In genomic region chr16:86768999-86769398, GRCh38 we compare ENCODE assay signal across 12 cellular contexts.
DNase-seq lines count a peak whose midpoint lies in the region; ATAC-seq, FAIRE-seq and TF ChIP-seq lines count a peak whose summit lies in the region.
"Had no signal": no experiment of that assay in that cellular context is flagged by ENCODE, and none has a peak within 500 bp of the region (broad histone marks: within the 10 kb centered on the region; RNA-seq: fewer than 3 reads in every experiment).

No MANE protein-coding gene starts in this region.

- H3K36me3 ChIP-seq in A673 (ENCODE audit: insufficient read depth, low read length, poor library complexity, severe bottlenecking) (no peaks in the 10 kb centered on the region), GM12878 (ENCODE audit: control insufficient read depth in 2 of 2, insufficient read depth in 2 of 2, low read length in 1 of 2) (no peaks in the 10 kb centered on the region)
- H3K36me3 ChIP-seq: ovary, WERI-Rb-1 had no signal

- TF ChIP-seq RAD21 in GM12878 (IDR thresholded peaks at IDR 0.05; ENCODE audit: insufficient read depth, low read depth, low read length), result no peak

- ATAC-seq in HG03175 (IDR thresholded peaks at IDR 0.05; ENCODE audit: unreplicated experiment) (peak; percentile 64), GM12878 (peak; percentile 91), GM18517 (IDR thresholded peaks at IDR 0.05; ENCODE audit: unreplicated experiment) (no peak), HG02938 (IDR thresholded peaks at IDR 0.05; ENCODE audit: unreplicated experiment) (no peak)

- DNase-seq in A673 (ENCODE audit: low spot score) (peak; percentile 49), GM12878 (ENCODE audit: low read depth, low spot score) (peak; percentile 8), kidney tubule cell (ENCODE audit: low spot score) (peak; percentile 93), NCI-H2029 (lab: John Stamatoyannopoulos, UW) (no peak)
- DNase-seq in stimulated activated CD4-positive, alpha-beta T cell treated with anti-CD3 and anti-CD28 coated beads, Interleukin-15, amount 100 ng/mL, for 24 hours, result no peak
- DNase-seq: activated naive CD4-positive, alpha-beta T cell treated with anti-CD3 and anti-CD28 coated beads, Interleukin-2, amount 50 U/mL, for 16 hours; ovary; trophoblast cell; WERI-Rb-1 had no signal

- intact Hi-C loops in A673 (cut with micrococcal nuclease; ENCODE audit: unreplicated experiment), result no loop called here
- intact Hi-C loops in GM12878 (cut with micrococcal nuclease; ENCODE audit: unreplicated experiment), result loop anchor here (10.0 kb wide), 1 partner anchor 204 kb away; the partner anchor contains the start of gene FOXC2

- in situ Hi-C loops in GM12878 (cut with MboI), result no loop called here

- H3K9me3 ChIP-seq in A673 (ENCODE audit: low read depth, low read length, poor library complexity, severe bottlenecking) (no peaks in the 10 kb centered on the region), GM12878 (replicated peaks; ENCODE audit: control insufficient read depth, insufficient read depth, low read length) (no peaks in the 10 kb centered on the region)
- H3K9me3 ChIP-seq: ovary had no signal

- no peak for TF ChIP-seq EP300 in GM12878 (IDR thresholded peaks at IDR 0.05; ENCODE audit: borderline replicate concordance in 1 of 2, control insufficient read depth in 1 of 2, low read depth in 2 of 2, low read length in 2 of 2)

- no peak overlapping the region for H3K9ac ChIP-seq in GM12878 (ENCODE audit: control insufficient read depth, insufficient read depth, low read length)

- no peaks in the 10 kb centered on the region for H4K20me1 ChIP-seq in GM12878 (ENCODE audit: control insufficient read depth, insufficient read depth)

- WGBS in GM12878 (ENCODE audit: insufficient coverage, insufficient replicate concordance, low lambda C conversion rate, missing lambda C conversion rate), result 5% methylated on average over 7 of the region's 7 CpGs

- SMC1A ChIA-PET in GM12878 (lab: Charles Lee; ENCODE audit: uncharacterized antibody, unreplicated experiment), result interaction anchor here (0.9 to 1.4 kb wide), 3 partner anchors 104 to 198 kb away, joined by 3 to 4 read pairs (median 3); no protein-coding TSS in a partner anchor

- FAIRE-seq in GM12878 (lab: Jason Lieb, UNC), result no peak

- BruUV-seq in A673 (replicated peaks; lab: Mats Ljungman, UMichigan) (no TSS peak), GM12878 (replicated peaks; lab: Mats Ljungman, UMichigan) (no TSS peak)

- no peak for TF ChIP-seq CTCF in A673 (conservative IDR thresholded peaks at IDR 0.05; ENCODE audit: low read depth, low read length)
- TF ChIP-seq CTCF in GM12878 (IDR thresholded peaks at IDR 0.05 in 2 of 3, conservative IDR thresholded peaks at IDR 0.05 in 1 of 3; ENCODE audit: control insufficient read depth in 2 of 3, extremely low read depth in 1 of 3, insufficient read depth in 1 of 3, low read depth in 3 of 3, low read length in 3 of 3), result no peak

- TF ChIP-seq POLR2A in GM12878 (IDR thresholded peaks at IDR 0.05; ENCODE audit: low read depth, low read length), result no peak

- H3K79me2 ChIP-seq in GM12878 (ENCODE audit: control insufficient read depth, insufficient read depth, low read length), result no peaks in the 10 kb centered on the region

- CTCF ChIA-PET in A673 (lab: Charles Lee) (no interaction called here), GM12878 (lab: Yijun Ruan, JAX) (interaction anchor here (1.4 kb wide), 1 partner anchor 104 kb away, joined by 6 read pairs; no protein-coding TSS in a partner anchor)

- no peak overlapping the region for H2AFZ ChIP-seq in GM12878 (ENCODE audit: control insufficient read depth, low read depth, low read length)

- H3K4me1 ChIP-seq in A673 (ENCODE audit: insufficient read depth, low read length, poor library complexity, severe bottlenecking), result peaks cover 3% of the 10 kb centered on the region
- H3K4me1 ChIP-seq in GM12878 (ENCODE audit: control insufficient read depth, insufficient read depth, low read length), result no peaks in the 10 kb centered on the region

- no peak overlapping the region for H3K4me2 ChIP-seq in GM12878 (ENCODE audit: control insufficient read depth, insufficient read depth)

- peaks cover 53% of the 10 kb centered on the region for H3K27me3 ChIP-seq in A673 (replicated peaks; ENCODE audit: insufficient read depth, low read depth, low read length, poor library complexity)
- peaks cover 0 to 2% of the 10 kb centered on the region in 2 experiments; a peak in 1 of 4 replicates for H3K27me3 ChIP-seq in GM12878 (replicated peaks in 1 of 2; ENCODE audit: control insufficient read depth in 2 of 2, insufficient read depth in 2 of 2, low read length in 1 of 2)
- H3K27me3 ChIP-seq: ovary had no signal

- H3K4me3 ChIP-seq in A673 (ENCODE audit: low read depth, low read length, poor library complexity, severe bottlenecking) (no peak overlapping the region), GM12878 (no peak overlapping the region)
- H3K4me3 ChIP-seq: ovary had no signal

- POLR2A ChIA-PET in A673 (lab: Charles Lee; ENCODE audit: low non-redundant PET), result no interaction called here
- POLR2A ChIA-PET in GM12878 (lab: Charles Lee), result interaction anchor here (1.4 kb wide), 1 partner anchor 104 kb away, joined by 4 read pairs; no protein-coding TSS in a partner anchor

- no peak overlapping the region for H3K27ac ChIP-seq in A673 (ENCODE audit: low read depth, low read length, poor library complexity, severe bottlenecking)
- no peak overlapping the region for H3K27ac ChIP-seq in GM12878 (ENCODE audit: control insufficient read depth, insufficient read depth)
- H3K27ac ChIP-seq: ovary, WERI-Rb-1 had no signal

- RAD21 ChIA-PET in GM12878 (lab: Charles Lee; ENCODE audit: unreplicated experiment), result interaction anchor here (1.3 to 1.5 kb wide), 2 partner anchors 50 to 104 kb away, joined by 3 to 13 read pairs; no protein-coding TSS in a partner anchor

TF ChIP-seq in GM12878, 131 proteins besides CTCF, POLR2A, EP300 and RAD21 (continues in another document):
- TF ChIP-seq POU2F2 (IDR thresholded peaks at IDR 0.05; ENCODE audit: borderline replicate concordance, low read depth, low read length) (0 out of 3 replicates have a peak, but pooled peaks have one; percentile 56), PRDM15 (CRISPR knock-in tag; IDR thresholded peaks at IDR 0.05) (no peak), FOXM1 (IDR thresholded peaks at IDR 0.05; ENCODE audit: low read depth, low read length) (no peak), NR2F1 (conservative IDR thresholded peaks at IDR 0.05) (no peak), GATAD2B (conservative IDR thresholded peaks at IDR 0.05; ENCODE audit: low read depth) (no peak), ESRRA (IDR thresholded peaks at IDR 0.05; ENCODE audit: low read length) (no peak), ZNF274 (IDR thresholded peaks at IDR 0.05; ENCODE audit: insufficient read depth, insufficient read length) (no peak), ZSCAN29 (IDR thresholded peaks at IDR 0.05) (no peak), BRCA1 (IDR thresholded peaks at IDR 0.05; ENCODE audit: low read depth, low read length) (no peak), PBX3 (IDR thresholded peaks at IDR 0.05; ENCODE audit: insufficient replicate concordance, low read depth, low read length) (peak; percentile 66)
- TF ChIP-seq, protein P1, sequence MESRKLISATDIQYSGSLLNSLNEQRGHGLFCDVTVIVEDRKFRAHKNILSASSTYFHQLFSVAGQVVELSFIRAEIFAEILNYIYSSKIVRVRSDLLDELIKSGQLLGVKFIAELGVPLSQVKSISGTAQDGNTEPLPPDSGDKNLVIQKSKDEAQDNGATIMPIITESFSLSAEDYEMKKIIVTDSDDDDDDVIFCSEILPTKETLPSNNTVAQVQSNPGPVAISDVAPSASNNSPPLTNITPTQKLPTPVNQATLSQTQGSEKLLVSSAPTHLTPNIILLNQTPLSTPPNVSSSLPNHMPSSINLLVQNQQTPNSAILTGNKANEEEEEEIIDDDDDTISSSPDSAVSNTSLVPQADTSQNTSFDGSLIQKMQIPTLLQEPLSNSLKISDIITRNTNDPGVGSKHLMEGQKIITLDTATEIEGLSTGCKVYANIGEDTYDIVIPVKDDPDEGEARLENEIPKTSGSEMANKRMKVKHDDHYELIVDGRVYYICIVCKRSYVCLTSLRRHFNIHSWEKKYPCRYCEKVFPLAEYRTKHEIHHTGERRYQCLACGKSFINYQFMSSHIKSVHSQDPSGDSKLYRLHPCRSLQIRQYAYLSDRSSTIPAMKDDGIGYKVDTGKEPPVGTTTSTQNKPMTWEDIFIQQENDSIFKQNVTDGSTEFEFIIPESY (IDR thresholded peaks at IDR 0.05), result no peak

Comparison
In these comparisons a context has a peak if more than half of its experiments do, and no peak if none do; other contexts are left out.
1. DNase-seq: peak in A673 (single experiment), GM12878 (single experiment) and kidney tubule cell (single experiment); none in stimulated activated CD4-positive, alpha-beta T cell treated with anti-CD3 and anti-CD28 coated beads, Interleukin-15, amount 100 ng/mL, for 24 hours (single experiment) and NCI-H2029 (single experiment).
2. ATAC-seq: peak in HG03175 (single experiment) and GM12878 (single experiment); none in GM18517 (single experiment) and HG02938 (single experiment).